In genomic region chr6:39214846-39215639, GRCh38 we compare ENCODE assay signal across 2 cellular contexts.
A peak's percentile ranks its signal among the peaks of the same experiment; 100 is the strongest.
TF ChIP-seq lines count a peak whose summit lies in the region.

No MANE protein-coding gene starts in this region.

TF ChIP-seq in K562, 482 proteins besides CTCF, POLR2A, EP300 and RAD21:
- TF ChIP-seq VEZF1 (CRISPR knock-in tag; IDR thresholded peaks at IDR 0.05) (peak; percentile 40; the same call in 1 of the 2 replicates), POLR2AphosphoS5 (IDR thresholded peaks at IDR 0.05; ENCODE audit: control insufficient read depth, insufficient read depth, low read depth, low read length) (0 out of 2 replicates have a peak, but pooled peaks have one; percentile 18), THRB (CRISPR knock-in tag; conservative IDR thresholded peaks at IDR 0.05) (no peak), RBM25 (IDR thresholded peaks at IDR 0.05; ENCODE audit: low read depth, low read length, severe bottlenecking) (peak; percentile 62), CREB1 (IDR thresholded peaks at IDR 0.05) (no peak), CREB1 (CRISPR knock-in tag; IDR thresholded peaks at IDR 0.05) (no peak), ZNF316 (IDR thresholded peaks at IDR 0.05) (peak; percentile 64; the same call in 1 of the 2 replicates), POLR3A (IDR thresholded peaks at IDR 0.05; ENCODE audit: borderline replicate concordance, extremely low read depth, insufficient read depth, insufficient read length) (no peak), POLR2AphosphoS2 (IDR thresholded peaks at IDR 0.05; ENCODE audit: low read length) (no peak), FOXJ2 (tag; IDR thresholded peaks at IDR 0.05) (no peak), ZFP36 (IDR thresholded peaks at IDR 0.05; ENCODE audit: low read depth, low read length, partially characterized antibody) (peak; percentile 77), C11orf30 (IDR thresholded peaks at IDR 0.05; ENCODE audit: low read depth) (peak; percentile 53), MAFG (tag; conservative IDR thresholded peaks at IDR 0.05) (peak; percentile 28; the same call in 1 of the 2 replicates), MEIS2 (IDR thresholded peaks at IDR 0.05; ENCODE audit: partially characterized antibody) (peak; percentile 9), BCOR (IDR thresholded peaks at IDR 0.05) (peak; percentile 48; the same call in 1 of the 2 replicates), MAZ (CRISPR knock-in tag; conservative IDR thresholded peaks at IDR 0.05 in 1 of 2, IDR thresholded peaks at IDR 0.05 in 1 of 2) (0 out of 4 replicates have a peak, but pooled peaks of 1 of the 2 experiments have one; percentile 24)
- TF ChIP-seq, protein P1, sequence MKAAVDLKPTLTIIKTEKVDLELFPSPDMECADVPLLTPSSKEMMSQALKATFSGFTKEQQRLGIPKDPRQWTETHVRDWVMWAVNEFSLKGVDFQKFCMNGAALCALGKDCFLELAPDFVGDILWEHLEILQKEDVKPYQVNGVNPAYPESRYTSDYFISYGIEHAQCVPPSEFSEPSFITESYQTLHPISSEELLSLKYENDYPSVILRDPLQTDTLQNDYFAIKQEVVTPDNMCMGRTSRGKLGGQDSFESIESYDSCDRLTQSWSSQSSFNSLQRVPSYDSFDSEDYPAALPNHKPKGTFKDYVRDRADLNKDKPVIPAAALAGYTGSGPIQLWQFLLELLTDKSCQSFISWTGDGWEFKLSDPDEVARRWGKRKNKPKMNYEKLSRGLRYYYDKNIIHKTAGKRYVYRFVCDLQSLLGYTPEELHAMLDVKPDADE (conservative IDR thresholded peaks at IDR 0.05; ENCODE audit: control insufficient read depth, low read depth, low read length): no peak
- TF ChIP-seq, protein P2, sequence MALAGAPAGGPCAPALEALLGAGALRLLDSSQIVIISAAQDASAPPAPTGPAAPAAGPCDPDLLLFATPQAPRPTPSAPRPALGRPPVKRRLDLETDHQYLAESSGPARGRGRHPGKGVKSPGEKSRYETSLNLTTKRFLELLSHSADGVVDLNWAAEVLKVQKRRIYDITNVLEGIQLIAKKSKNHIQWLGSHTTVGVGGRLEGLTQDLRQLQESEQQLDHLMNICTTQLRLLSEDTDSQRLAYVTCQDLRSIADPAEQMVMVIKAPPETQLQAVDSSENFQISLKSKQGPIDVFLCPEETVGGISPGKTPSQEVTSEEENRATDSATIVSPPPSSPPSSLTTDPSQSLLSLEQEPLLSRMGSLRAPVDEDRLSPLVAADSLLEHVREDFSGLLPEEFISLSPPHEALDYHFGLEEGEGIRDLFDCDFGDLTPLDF (CRISPR knock-in tag; IDR thresholded peaks at IDR 0.05): no peak
- TF ChIP-seq, protein P3, sequence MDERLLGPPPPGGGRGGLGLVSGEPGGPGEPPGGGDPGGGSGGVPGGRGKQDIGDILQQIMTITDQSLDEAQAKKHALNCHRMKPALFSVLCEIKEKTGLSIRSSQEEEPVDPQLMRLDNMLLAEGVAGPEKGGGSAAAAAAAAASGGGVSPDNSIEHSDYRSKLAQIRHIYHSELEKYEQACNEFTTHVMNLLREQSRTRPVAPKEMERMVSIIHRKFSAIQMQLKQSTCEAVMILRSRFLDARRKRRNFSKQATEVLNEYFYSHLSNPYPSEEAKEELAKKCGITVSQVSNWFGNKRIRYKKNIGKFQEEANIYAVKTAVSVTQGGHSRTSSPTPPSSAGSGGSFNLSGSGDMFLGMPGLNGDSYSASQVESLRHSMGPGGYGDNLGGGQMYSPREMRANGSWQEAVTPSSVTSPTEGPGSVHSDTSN (CRISPR knock-in tag; IDR thresholded peaks at IDR 0.05; ENCODE audit: low read depth): no peak
- TF ChIP-seq, protein P3 (tag; conservative IDR thresholded peaks at IDR 0.05; ENCODE audit: low read depth): peak; percentile 67; the same call in 1 of the 2 replicates

TF ChIP-seq in GM12891, 5 proteins besides CTCF, POLR2A, EP300 and RAD21:
- TF ChIP-seq PAX5 (IDR thresholded peaks at IDR 0.05; ENCODE audit: insufficient read depth, low read length, severe bottlenecking) (no peak), POLR2AphosphoS5 (IDR thresholded peaks at IDR 0.05; ENCODE audit: low read depth, low read length) (no peak), SPI1 (IDR thresholded peaks at IDR 0.05; ENCODE audit: low read depth, low read length) (no peak), POU2F2 (IDR thresholded peaks at IDR 0.05; ENCODE audit: low read depth, low read length) (no peak), TAF1 (IDR thresholded peaks at IDR 0.05; ENCODE audit: low read depth, low read length) (no peak)
